In genomic region chr20:49812463-49813304, GRCh38 we compare ENCODE assay signal across 8 cellular contexts. TPM values are rescaled to one million over a fixed set of nuclear protein-coding genes. Genes with fewer than 3 reads are reported as not detected.
DNase-seq lines count a peak whose midpoint lies in the region; ATAC-seq and TF ChIP-seq lines count a peak whose summit lies in the region.

SLC9A8 (plus strand) TSS chr20:49812828; CDS start chr20:49812923, 95 bp downstream.

- no peaks in the 10 kb centered on the region for H3K36me3 ChIP-seq in uterus

- peaks cover 8% of the 10 kb centered on the region for H3K4me1 ChIP-seq in right cardiac atrium (ENCODE audit: control insufficient read depth, insufficient read depth, low read length)
- no peaks in the 10 kb centered on the region for H3K4me1 ChIP-seq in uterus

- TF ChIP-seq POLR2A in uterus (IDR thresholded peaks at IDR 0.05) = peak; percentile 44 to 67

- DNase-seq in GM13977 (ENCODE audit: low spot score) = peak; percentile 85
- peak; percentile 57 for DNase-seq in NCI-H1694 (lab: John Stamatoyannopoulos, UW)
- peak; percentile 70 to 79 (median 76) for DNase-seq in T-helper 17 cell
- peak; percentile 93 to 96 (median 95) for DNase-seq in right cardiac atrium
- DNase-seq in pulmonary artery endothelial cell (ENCODE audit: low read depth, low spot score) = peak; percentile 60
- DNase-seq in uterus = peak; percentile 88 to 92

- peak; percentile 17 for TF ChIP-seq CTCF in GM13977 (IDR thresholded peaks at IDR 0.05; ENCODE audit: extremely low read depth, insufficient read depth, missing control alignments)
- peak; percentile 16 to 80 (median 55) for TF ChIP-seq CTCF in uterus (IDR thresholded peaks at IDR 0.05)

- H3K9me3 ChIP-seq in T-helper 17 cell (ENCODE audit: control insufficient read depth, low read length, poor library complexity, severe bottlenecking) = no peaks in the 10 kb centered on the region
- H3K9me3 ChIP-seq in right cardiac atrium (ENCODE audit: control insufficient read depth, low read length) = no peaks in the 10 kb centered on the region
- H3K9me3 ChIP-seq in uterus = no peaks in the 10 kb centered on the region

- no peaks in the 10 kb centered on the region for H3K27me3 ChIP-seq in right cardiac atrium (ENCODE audit: control insufficient read depth, insufficient read depth)
- no peaks in the 10 kb centered on the region for H3K27me3 ChIP-seq in uterus

- ATAC-seq in HG02870 (IDR thresholded peaks at IDR 0.05; ENCODE audit: unreplicated experiment) (peak; percentile 68), T-helper 17 cell (peak; percentile 93), right cardiac atrium (peak; percentile 97 to 98)

- peak within 1 kb of the TSS; percentile 96 for H3K4me3 Mint-ChIP-seq in T-helper 17 cell

- WGBS in right cardiac atrium = under 1% methylated on average over 62 of the region's 62 CpGs

- H3K27ac Mint-ChIP-seq in T-helper 17 cell = peak within 1 kb of the TSS; percentile 96

- in situ Hi-C loops in GM13977 (cut with MboI; ENCODE audit: low pct_unique_long_range_greater_than_20kb, low sequenced_read_pairs, unreplicated experiment) = no loop called here

- H3K4me3 ChIP-seq in right cardiac atrium (ENCODE audit: low read length) (peak within 1 kb of the TSS; percentile 87), uterus (peak within 1 kb of the TSS; percentile 72 to 75)

- peaks cover 22% of the 10 kb centered on the region for H3K4me1 Mint-ChIP-seq in T-helper 17 cell

- H3K27ac ChIP-seq in angular gyrus (ENCODE audit: low read depth, low read length) (peak within 1 kb of the TSS; percentile 90), right cardiac atrium (ENCODE audit: low read length) (peak within 1 kb of the TSS; percentile 89), uterus (peak within 1 kb of the TSS; percentile 90)

- H3K36me3 Mint-ChIP-seq in T-helper 17 cell (ENCODE audit: low read depth) = peaks cover 2% of the 10 kb centered on the region

- H3K27me3 Mint-ChIP-seq in T-helper 17 cell = no peaks in the 10 kb centered on the region

- intact Hi-C loops in right cardiac atrium (cut with DNase I) = loop anchor here in 2 of 4 donors (10.0 kb wide), 2 partner anchors 98 to 198 kb away; partner anchors contain the start of gene B4GALT5 (in 2 of the 2)
- intact Hi-C loops in uterus (cut with DNase I; ENCODE audit: low total_unique reads) = no loop called here

RNA-seq across cellular contexts. Expression of gene SLC9A8, which starts in this region (rescaled TPM):
- total RNA-seq in T-helper 17 cell (10 to 100 TPM; 42.4 to 44.8 TPM), right cardiac atrium (1 to 10 TPM; 6.9 to 7.3 (median 7.3) TPM), pulmonary artery endothelial cell (6.1 and 6.2 TPM in 2 replicates), uterus (10 to 100 TPM in 1 of 4 donors, 1 to 10 TPM in 3; 1.3 to 12.8 (median 4.3) TPM)
- polyA plus RNA-seq in right cardiac atrium = 6.0 TPM

Comparison
In these comparisons a context has a peak if more than half of its experiments do, and no peak if none do; other contexts are left out.
1. Peak in every context shown above with its lines: DNase-seq, ATAC-seq, H3K4me3 ChIP-seq and H3K27ac ChIP-seq.